In genomic region chr12:103422328-103422727, GRCh38 we compare ENCODE assay signal across 1 cellular context.
TF ChIP-seq lines count a peak whose summit lies in the region.

No MANE protein-coding gene starts in this region.

TF ChIP-seq in GM23338, 12 proteins besides CTCF, POLR2A, EP300 and RAD21 (continued from another document):
- TF ChIP-seq, protein P1, sequence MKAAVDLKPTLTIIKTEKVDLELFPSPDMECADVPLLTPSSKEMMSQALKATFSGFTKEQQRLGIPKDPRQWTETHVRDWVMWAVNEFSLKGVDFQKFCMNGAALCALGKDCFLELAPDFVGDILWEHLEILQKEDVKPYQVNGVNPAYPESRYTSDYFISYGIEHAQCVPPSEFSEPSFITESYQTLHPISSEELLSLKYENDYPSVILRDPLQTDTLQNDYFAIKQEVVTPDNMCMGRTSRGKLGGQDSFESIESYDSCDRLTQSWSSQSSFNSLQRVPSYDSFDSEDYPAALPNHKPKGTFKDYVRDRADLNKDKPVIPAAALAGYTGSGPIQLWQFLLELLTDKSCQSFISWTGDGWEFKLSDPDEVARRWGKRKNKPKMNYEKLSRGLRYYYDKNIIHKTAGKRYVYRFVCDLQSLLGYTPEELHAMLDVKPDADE (IDR thresholded peaks at IDR 0.05), result no peak
- no peak for TF ChIP-seq EZH2 (IDR thresholded peaks at IDR 0.05; ENCODE audit: low read depth, unreplicated experiment)
TF ChIP-seq in GM23338: peak in this region for 0.
